In genomic region chr19:45506991-45507863, GRCh38 we compare ENCODE assay signal across 8 cellular contexts. TPM values are rescaled to one million over a fixed set of nuclear protein-coding genes. Genes with fewer than 3 reads are reported as not detected.
DNase-seq lines count a peak whose midpoint lies in the region; ATAC-seq and TF ChIP-seq lines count a peak whose summit lies in the region.

VASP (plus strand) TSS chr19:45507479; CDS start chr19:45507772, 293 bp downstream.

- H3K27ac ChIP-seq in RWPE2 (ENCODE audit: poor library complexity, severe bottlenecking) = peak within 1 kb of the TSS; percentile 86

- no peak for TF ChIP-seq CTCF in RWPE2 (IDR thresholded peaks at IDR 0.05; ENCODE audit: poor library complexity, severe bottlenecking)
- TF ChIP-seq CTCF in fibroblast of pulmonary artery (IDR thresholded peaks at IDR 0.05; ENCODE audit: low read length, missing control alignments) = no peak
- TF ChIP-seq CTCF in nephron progenitor cell (IDR thresholded peaks at IDR 0.05) = no peak

- DNase-seq in DMS53 treated with DMSO at 0.1 percent for 48 hours (lab: John Stamatoyannopoulos, UW; ENCODE audit: unreplicated experiment) (peak; percentile 57), RWPE2 (ENCODE audit: low spot score) (peak; percentile 88), fibroblast of pulmonary artery (ENCODE audit: low read depth) (peak; percentile 88), nephron progenitor cell (peak; percentile 76)

- peaks cover 15% of the 10 kb centered on the region for H3K4me1 Mint-ChIP-seq in activated T-helper 17 cell treated with anti-CD3 and anti-CD28 coated beads, Interleukin-2, amount 50 U/mL, for 72 hours
- H3K4me1 Mint-ChIP-seq in nephron progenitor cell = peaks cover 26% of the 10 kb centered on the region
- H3K4me1 Mint-ChIP-seq in stimulated activated naive CD8-positive, alpha-beta T cell treated with anti-CD3 and anti-CD28 coated beads, Interleukin-15, Interleukin-2, amounts not matched to agents 100 ng/mL and 50 ng/mL, for 24 hours (ENCODE audit: low read depth) = peaks cover 54% of the 10 kb centered on the region

- H3K4me3 ChIP-seq in RWPE2 (ENCODE audit: severe bottlenecking) = peak within 1 kb of the TSS; percentile 83
- peak within 1 kb of the TSS; percentile 98 for H3K4me3 ChIP-seq in fibroblast of pulmonary artery (replicated peaks; ENCODE audit: low read depth, low read length)

- H3K36me3 ChIP-seq in RWPE2 (ENCODE audit: low read depth) = peaks cover 28% of the 10 kb centered on the region

- H3K9me3 Mint-ChIP-seq in activated T-helper 17 cell treated with anti-CD3 and anti-CD28 coated beads, Interleukin-2, amount 50 U/mL, for 72 hours = no peaks in the 10 kb centered on the region
- no peaks in the 10 kb centered on the region for H3K9me3 Mint-ChIP-seq in nephron progenitor cell
- no peaks in the 10 kb centered on the region for H3K9me3 Mint-ChIP-seq in stimulated activated naive CD8-positive, alpha-beta T cell treated with anti-CD3 and anti-CD28 coated beads, Interleukin-15, Interleukin-2, amounts not matched to agents 100 ng/mL and 50 ng/mL, for 24 hours

- H3K27me3 ChIP-seq in RWPE2 (ENCODE audit: insufficient read depth, poor library complexity, severe bottlenecking) = no peaks in the 10 kb centered on the region

- H3K4me3 Mint-ChIP-seq in activated T-helper 17 cell treated with anti-CD3 and anti-CD28 coated beads, Interleukin-2, amount 50 U/mL, for 72 hours = peak within 1 kb of the TSS; percentile 98
- peak within 1 kb of the TSS; percentile 98 for H3K4me3 Mint-ChIP-seq in nephron progenitor cell
- H3K4me3 Mint-ChIP-seq in stimulated activated naive CD8-positive, alpha-beta T cell treated with anti-CD3 and anti-CD28 coated beads, Interleukin-15, Interleukin-2, amounts not matched to agents 100 ng/mL and 50 ng/mL, for 24 hours = peak within 1 kb of the TSS; percentile 97

- peak within 1 kb of the TSS; percentile 92 for H3K27ac Mint-ChIP-seq in activated T-helper 17 cell treated with anti-CD3 and anti-CD28 coated beads, Interleukin-2, amount 50 U/mL, for 72 hours
- H3K27ac Mint-ChIP-seq in nephron progenitor cell = peak within 1 kb of the TSS; percentile 90
- peak within 1 kb of the TSS; percentile 94 for H3K27ac Mint-ChIP-seq in stimulated activated naive CD8-positive, alpha-beta T cell treated with anti-CD3 and anti-CD28 coated beads, Interleukin-15, Interleukin-2, amounts not matched to agents 100 ng/mL and 50 ng/mL, for 24 hours

- no peaks in the 10 kb centered on the region for H3K27me3 Mint-ChIP-seq in activated T-helper 17 cell treated with anti-CD3 and anti-CD28 coated beads, Interleukin-2, amount 50 U/mL, for 72 hours
- H3K27me3 Mint-ChIP-seq in nephron progenitor cell (ENCODE audit: low read depth, poor library complexity) = peaks cover 7% of the 10 kb centered on the region
- no peaks in the 10 kb centered on the region for H3K27me3 Mint-ChIP-seq in stimulated activated naive CD8-positive, alpha-beta T cell treated with anti-CD3 and anti-CD28 coated beads, Interleukin-15, Interleukin-2, amounts not matched to agents 100 ng/mL and 50 ng/mL, for 24 hours

- TF ChIP-seq EP300 in Ishikawa (IDR thresholded peaks at IDR 0.05; ENCODE audit: borderline replicate concordance) = no peak

- ATAC-seq in GM21576 (IDR thresholded peaks at IDR 0.05; ENCODE audit: unreplicated experiment) = peak; percentile 41
- peak; percentile 56 for ATAC-seq in RWPE2 (ENCODE audit: low read depth)
- ATAC-seq in activated T-helper 17 cell treated with anti-CD3 and anti-CD28 coated beads, Interleukin-2, amount 50 U/mL, for 72 hours (replicated peaks) = peak; percentile 53

- no peaks in the 10 kb centered on the region for H3K9me3 ChIP-seq in RWPE2 (ENCODE audit: severe bottlenecking)

- TF ChIP-seq RAD21 in Ishikawa (IDR thresholded peaks at IDR 0.05; ENCODE audit: low read depth) = no peak

- H3K36me3 Mint-ChIP-seq in activated T-helper 17 cell treated with anti-CD3 and anti-CD28 coated beads, Interleukin-2, amount 50 U/mL, for 72 hours (ENCODE audit: low read depth) = peaks cover 49% of the 10 kb centered on the region
- H3K36me3 Mint-ChIP-seq in nephron progenitor cell (ENCODE audit: low read depth) = peaks cover 4% of the 10 kb centered on the region
- peaks cover 15% of the 10 kb centered on the region for H3K36me3 Mint-ChIP-seq in stimulated activated naive CD8-positive, alpha-beta T cell treated with anti-CD3 and anti-CD28 coated beads, Interleukin-15, Interleukin-2, amounts not matched to agents 100 ng/mL and 50 ng/mL, for 24 hours (ENCODE audit: low read depth)

- H3K4me1 ChIP-seq in RWPE2 (ENCODE audit: insufficient read depth, poor library complexity, severe bottlenecking) = peaks cover 7% of the 10 kb centered on the region

TF ChIP-seq in Ishikawa, 13 proteins besides CTCF, POLR2A, EP300 and RAD21:
- TF ChIP-seq, protein P1, sequence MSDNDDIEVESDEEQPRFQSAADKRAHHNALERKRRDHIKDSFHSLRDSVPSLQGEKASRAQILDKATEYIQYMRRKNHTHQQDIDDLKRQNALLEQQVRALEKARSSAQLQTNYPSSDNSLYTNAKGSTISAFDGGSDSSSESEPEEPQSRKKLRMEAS (IDR thresholded peaks at IDR 0.05) = peak; percentile 93
- TF ChIP-seq ZBTB7A (IDR thresholded peaks at IDR 0.05; ENCODE audit: low read depth) = peak; percentile 100
- peak; percentile 52; the same call in 1 of the 2 replicates for TF ChIP-seq TCF12 (IDR thresholded peaks at IDR 0.05; ENCODE audit: low read depth)
- no peak for TF ChIP-seq YY1 (IDR thresholded peaks at IDR 0.05; ENCODE audit: low read depth)
- TF ChIP-seq FOXM1 (IDR thresholded peaks at IDR 0.05; ENCODE audit: borderline replicate concordance, low read depth) = no peak
- TF ChIP-seq CREB1 (IDR thresholded peaks at IDR 0.05; ENCODE audit: low read depth) = no peak
- TF ChIP-seq TEAD4 (IDR thresholded peaks at IDR 0.05) = peak; percentile 33
- TF ChIP-seq, protein P2, sequence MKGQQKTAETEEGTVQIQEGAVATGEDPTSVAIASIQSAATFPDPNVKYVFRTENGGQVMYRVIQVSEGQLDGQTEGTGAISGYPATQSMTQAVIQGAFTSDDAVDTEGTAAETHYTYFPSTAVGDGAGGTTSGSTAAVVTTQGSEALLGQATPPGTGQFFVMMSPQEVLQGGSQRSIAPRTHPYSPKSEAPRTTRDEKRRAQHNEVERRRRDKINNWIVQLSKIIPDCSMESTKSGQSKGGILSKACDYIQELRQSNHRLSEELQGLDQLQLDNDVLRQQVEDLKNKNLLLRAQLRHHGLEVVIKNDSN (IDR thresholded peaks at IDR 0.05) = no peak
- 0 out of 2 replicates have a peak, but pooled peaks have one; percentile 45 for TF ChIP-seq EGR1 (IDR thresholded peaks at IDR 0.05)
- TF ChIP-seq TAF1 (IDR thresholded peaks at IDR 0.05; ENCODE audit: low read depth) = peak; percentile 67
- TF ChIP-seq REST (IDR thresholded peaks at IDR 0.05; ENCODE audit: low read depth) = no peak
- TF ChIP-seq NFIC (IDR thresholded peaks at IDR 0.05) = peak; percentile 62
- no peak for TF ChIP-seq CEBPB (IDR thresholded peaks at IDR 0.05)

RNA-seq across cellular contexts. Expression of gene VASP, which starts in this region (rescaled TPM):
- 100 to 1,000 TPM; 151 to 196 TPM for total RNA-seq in activated T-helper 17 cell treated with anti-CD3 and anti-CD28 coated beads, Interleukin-2, amount 50 U/mL, for 72 hours

Comparison
In these comparisons a context has a peak if more than half of its experiments do, and no peak if none do; other contexts are left out.
1. Peak in every context shown above with its lines: DNase-seq, ATAC-seq, H3K4me3 ChIP-seq and H3K27ac ChIP-seq.